17 cellular contexts compared by ENCODE assay signal in genomic region chr10:85003083-85003482, GRCh38.
DNase-seq lines count a peak whose midpoint lies in the region; ATAC-seq, FAIRE-seq and TF ChIP-seq lines count a peak whose summit lies in the region.
"Had no signal": no experiment of that assay in that cellular context is flagged by ENCODE, and none has a peak within 500 bp of the region (broad histone marks: within the 10 kb centered on the region; RNA-seq: fewer than 3 reads in every experiment).

No MANE protein-coding gene starts in this region.

- no peak for TF ChIP-seq EP300 in upper lobe of left lung (IDR thresholded peaks at IDR 0.05)

- ATAC-seq in GM19467 (IDR thresholded peaks at IDR 0.05; ENCODE audit: unreplicated experiment) (peak; percentile 56), HG02981 (IDR thresholded peaks at IDR 0.05; ENCODE audit: unreplicated experiment) (peak; percentile 87), HG03469 (IDR thresholded peaks at IDR 0.05; ENCODE audit: unreplicated experiment) (peak; percentile 44), pancreas (peak in 3 of 4 donors; percentile 35 to 82 (median 64)), upper lobe of left lung (ENCODE audit: low FRiP score in 2 of 2) (no peak), GM21529 (IDR thresholded peaks at IDR 0.05; ENCODE audit: unreplicated experiment) (no peak)
- ATAC-seq: T-helper 17 cell had no signal

- FAIRE-seq in pancreas (lab: Jason Lieb, UNC), result no peak

- WGBS in pancreas, 2 donors, result 15 to 23% methylated on average over 1 of the region's 1 CpG
- WGBS in upper lobe of left lung, 2 donors, result 32 to 44% methylated on average over 1 of the region's 1 CpG

- TF ChIP-seq CTCF in pancreas (IDR thresholded peaks at IDR 0.05) (no peak), upper lobe of left lung (IDR thresholded peaks at IDR 0.05) (no peak)

- peaks cover 0 to 7% (median 0%) of the 10 kb centered on the region in 3 donors for H3K4me1 ChIP-seq in pancreas
- no peaks in the 10 kb centered on the region for H3K4me1 ChIP-seq in upper lobe of left lung
- H3K4me1 ChIP-seq: HAP-1 had no signal

- no peak for DNase-seq in pancreas
- DNase-seq in stimulated activated CD4-positive, alpha-beta T cell treated with anti-CD3 and anti-CD28 coated beads, Interleukin-2, amount 100 ng/mL, for 48 hours, result no peak
- DNase-seq in upper lobe of left lung, result no peak
- DNase-seq: COR-L47, NCI-H1417 treated with DMSO at 0.1 percent for 48 hours, NCI-H2029, NCI-H2171, NCI-H748 treated with DMSO at 0.1 percent for 48 hours, RPMI8226, SIG-M5, T-helper 17 cell had no signal

- H3K27ac ChIP-seq in pancreas (no peak overlapping the region), upper lobe of left lung (no peak overlapping the region)
- H3K27ac ChIP-seq: C4-2B had no signal

- TF ChIP-seq POLR2A in upper lobe of left lung (IDR thresholded peaks at IDR 0.05), result no peak

- H3K9me3 ChIP-seq in pancreas, result no peaks in the 10 kb centered on the region
- no peaks in the 10 kb centered on the region for H3K9me3 ChIP-seq in upper lobe of left lung
- H3K9me3 ChIP-seq: HAP-1 had no signal

- no peak overlapping the region for H3K4me3 ChIP-seq in pancreas
- no peak overlapping the region for H3K4me3 ChIP-seq in upper lobe of left lung
- H3K4me3 ChIP-seq: HAP-1 had no signal

- intact Hi-C loops in pancreas (cut with DNase I), result no loop called here

- H3K36me3 ChIP-seq in pancreas (no peaks in the 10 kb centered on the region), upper lobe of left lung (no peaks in the 10 kb centered on the region)
- H3K36me3 ChIP-seq: HAP-1 had no signal

- H3K27me3 ChIP-seq in pancreas (no peaks in the 10 kb centered on the region), upper lobe of left lung (no peaks in the 10 kb centered on the region)

Comparison
In these comparisons a context has a peak if more than half of its experiments do, and no peak if none do; other contexts are left out.
1. ATAC-seq: peak in GM19467 (single experiment), HG02981 (single experiment), HG03469 (single experiment) and pancreas (3 of 4); none in upper lobe of left lung (0 of 2) and GM21529 (single experiment).